25 cellular contexts compared by ENCODE assay signal in genomic region chr13:21466527-21466926, GRCh38.
"Had no signal": no experiment of that assay in that cellular context is flagged by ENCODE, and none has a peak within 500 bp of the region (broad histone marks: within the 10 kb centered on the region; RNA-seq: fewer than 3 reads in every experiment).

No MANE protein-coding gene starts in this region.

- H3K4me3 ChIP-seq: adrenal gland, ascending aorta, left ventricle myocardium inferior, spleen, tibial artery, vagina had no signal

- H3K27me3 ChIP-seq: adrenal gland, ascending aorta, brain microvascular endothelial cell, foreskin keratinocyte, spleen, tibial artery, vagina had no signal

- H3K27ac ChIP-seq: adrenal gland, ascending aorta, brain microvascular endothelial cell, foreskin keratinocyte, left ventricle myocardium inferior, spleen, tibial artery, vagina, WERI-Rb-1 had no signal

- H3K4me3 Mint-ChIP-seq: activated CD8-positive, alpha-beta T cell treated with anti-CD3 and anti-CD28 coated beads, Interleukin-2, amount 10 ng/mL, durations not matched to agents 7 days and 5 days; activated naive CD8-positive, alpha-beta T cell; activated T-helper 17 cell treated with anti-CD3 and anti-CD28 coated beads, Interleukin-2, amount 50 U/mL, for 72 hours; dendritic cell treated with granulocyte-macrophage colony-stimulating factor and Interleukin-4, amounts not matched to agents 40 ng/mL and 50 ng/mL, for 4 days had no signal

- H3K27ac Mint-ChIP-seq: activated CD8-positive, alpha-beta T cell treated with anti-CD3 and anti-CD28 coated beads, Interleukin-2, amount 10 ng/mL, durations not matched to agents 7 days and 5 days; activated naive CD8-positive, alpha-beta T cell; activated T-helper 17 cell treated with anti-CD3 and anti-CD28 coated beads, Interleukin-2, amount 50 U/mL, for 72 hours; dendritic cell treated with granulocyte-macrophage colony-stimulating factor and Interleukin-4, amounts not matched to agents 40 ng/mL and 50 ng/mL, for 4 days had no signal

- DNase-seq: activated CD4-positive, alpha-beta T cell treated with anti-CD3 and anti-CD28 coated beads for 1 hour; activated CD4-positive, alpha-beta T cell treated with anti-CD3 and anti-CD28 coated beads, Interleukin-2, amount 50 U/mL, for 1 hour; activated CD8-positive, alpha-beta T cell treated with anti-CD3 and anti-CD28 coated beads, Interleukin-2, amount 10 ng/mL, durations not matched to agents 7 days and 5 days; activated T-cell treated with anti-CD3 and anti-CD28 coated beads, Interleukin-2, amount 50 U/mL, for 1 hour; adrenal gland; brain microvascular endothelial cell; caudate nucleus; effector CD4-positive, alpha-beta T cell; foreskin keratinocyte; kidney glomerular epithelial cell; left ventricle myocardium inferior; mammary epithelial cell; occipital lobe; posterior cingulate gyrus; spleen; stimulated activated CD4-positive, alpha-beta T cell treated with anti-CD3 and anti-CD28 coated beads, Interleukin-4, amount 100 ng/mL, for 1 hour; stimulated activated naive CD4-positive, alpha-beta T cell treated with Interleukin-2 at 50 U/mL for 16 hours; T-helper 2 cell; tibial artery; WERI-Rb-1 had no signal

- H3K27me3 Mint-ChIP-seq: activated naive CD8-positive, alpha-beta T cell; activated T-helper 17 cell treated with anti-CD3 and anti-CD28 coated beads, Interleukin-2, amount 50 U/mL, for 72 hours; dendritic cell treated with granulocyte-macrophage colony-stimulating factor and Interleukin-4, amounts not matched to agents 40 ng/mL and 50 ng/mL, for 4 days had no signal

- H3K4me1 ChIP-seq: adrenal gland, ascending aorta, foreskin keratinocyte, left ventricle myocardium inferior, spleen, tibial artery, vagina had no signal

- H3K9me3 ChIP-seq: ascending aorta, tibial artery, vagina had no signal

- ATAC-seq: activated CD8-positive, alpha-beta T cell treated with anti-CD3 and anti-CD28 coated beads, Interleukin-2, amount 10 ng/mL, durations not matched to agents 7 days and 5 days; activated T-helper 17 cell treated with anti-CD3 and anti-CD28 coated beads, Interleukin-2, amount 50 U/mL, for 72 hours; foreskin keratinocyte had no signal

- H3K36me3 ChIP-seq: adrenal gland, ascending aorta, brain microvascular endothelial cell, left ventricle myocardium inferior, spleen, tibial artery, vagina, WERI-Rb-1 had no signal

- H3K4me1 Mint-ChIP-seq: activated T-helper 17 cell treated with anti-CD3 and anti-CD28 coated beads, Interleukin-2, amount 50 U/mL, for 72 hours had no signal
